Comparison of ENCODE assay signal across 8 cellular contexts in the genomic region with DNA sequence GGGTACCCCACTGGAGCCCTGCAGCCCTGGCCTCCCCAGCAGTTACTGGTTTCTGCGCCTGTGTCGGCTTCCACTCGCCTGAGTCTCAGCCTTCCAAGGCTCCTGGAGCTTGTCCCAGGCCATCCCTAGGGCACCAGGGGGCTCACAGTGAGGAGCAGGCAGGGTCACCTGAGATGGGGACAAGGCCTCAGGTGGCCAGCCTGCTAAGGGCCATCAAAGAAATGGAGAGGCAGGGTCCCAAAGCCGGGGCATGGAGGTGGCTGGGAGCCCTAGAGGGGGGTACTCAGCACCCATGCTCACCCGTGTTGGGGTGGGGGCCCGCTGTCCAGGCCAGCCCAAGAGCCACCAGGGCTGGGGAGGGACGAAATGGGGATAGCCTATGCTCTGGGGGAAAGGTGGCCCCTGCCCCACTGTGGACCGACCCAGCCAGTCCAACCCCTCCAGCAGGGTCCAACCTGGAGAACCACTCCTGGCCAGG. TPM values are rescaled to one million over a fixed set of nuclear protein-coding genes. Genes with fewer than 3 reads are reported as not detected.
A peak's percentile ranks its signal among the peaks of the same experiment; 100 is the strongest.
DNase-seq lines count a peak whose midpoint lies in the region; ATAC-seq and TF ChIP-seq lines count a peak whose summit lies in the region.

No MANE protein-coding gene starts in this region.

- ATAC-seq in psoas muscle = no peak
- no peak for ATAC-seq in GM18873 (IDR thresholded peaks at IDR 0.05; ENCODE audit: low FRiP score, unreplicated experiment)

- peak overlapping the region; percentile 60 for H3K4me2 ChIP-seq in SU-DHL-6 (ENCODE audit: low read depth, low read length, poor library complexity, severe bottlenecking)

- TF ChIP-seq CTCF in SU-DHL-6 (IDR thresholded peaks at IDR 0.05; ENCODE audit: insufficient read depth, low read length, poor library complexity, severe bottlenecking) = no peak
- TF ChIP-seq CTCF in fibroblast of pulmonary artery (IDR thresholded peaks at IDR 0.05; ENCODE audit: low read length, missing control alignments) = no peak
- TF ChIP-seq CTCF in psoas muscle (IDR thresholded peaks at IDR 0.05) = no peak

- H3K27ac ChIP-seq in SU-DHL-6 (ENCODE audit: low read depth, low read length) (peak overlapping the region; percentile 93), psoas muscle (no peak overlapping the region)

- peak overlapping the region; percentile 100 for H3K9ac ChIP-seq in SU-DHL-6 (ENCODE audit: low read length)

- H3K4me1 ChIP-seq in psoas muscle = peaks cover 23% of the 10 kb centered on the region

- peaks cover 24% of the 10 kb centered on the region for H3F3A ChIP-seq in SU-DHL-6 (ENCODE audit: insufficient read depth)

- H3K9me3 ChIP-seq in SU-DHL-6 (ENCODE audit: insufficient read depth, low read length) (no peaks in the 10 kb centered on the region), psoas muscle (no peaks in the 10 kb centered on the region)

- H3K27me3 ChIP-seq in SU-DHL-6 (ENCODE audit: low read length) (no peaks in the 10 kb centered on the region), psoas muscle (ENCODE audit: insufficient read depth in 3 of 3, low read length in 2 of 3) (no peaks in the 10 kb centered on the region)

- H3K4me3 ChIP-seq in GM08714 (ENCODE audit: low read length) (peak overlapping the region; percentile 78), SU-DHL-6 (ENCODE audit: insufficient read depth, low read length, poor library complexity, severe bottlenecking) (peak overlapping the region; percentile 99), fibroblast of pulmonary artery (replicated peaks; ENCODE audit: low read depth, low read length) (peak overlapping the region; percentile 72), psoas muscle (peak overlapping the region; percentile 87)

- no peaks in the 10 kb centered on the region; the same call in 1 of the 2 replicates for H4K20me1 ChIP-seq in SU-DHL-6 (ENCODE audit: low read depth, low read length)

- 0 out of 2 replicates have a peak, but pooled peaks cover 2% of the 10 kb centered on the region for H3K36me3 ChIP-seq in SU-DHL-6 (ENCODE audit: low read length)
- peaks cover 0 to 48% of the 10 kb centered on the region in 2 donors for H3K36me3 ChIP-seq in psoas muscle (ENCODE audit: insufficient read depth in 1 of 2, low read depth in 1 of 2)

- H3K79me2 ChIP-seq in SU-DHL-6 (ENCODE audit: insufficient read depth, low read length) = peaks cover 32% of the 10 kb centered on the region

- intact Hi-C loops in psoas muscle (cut with DNase I) = loop anchor here in 1 of 2 donors (2.0 kb wide), 1 partner anchor 30 kb away; no protein-coding TSS in a partner anchor

- no peaks in the 10 kb centered on the region for H3K9me2 ChIP-seq in SU-DHL-6 (replicated peaks; ENCODE audit: insufficient read depth, low read length)

- no peak for DNase-seq in fibroblast of pulmonary artery (ENCODE audit: low read depth)
- peak in 1 of 2 donors; percentile 50 for DNase-seq in psoas muscle
- DNase-seq in MV-4-11 (lab: John Stamatoyannopoulos, UW) = no peak
- no peak for DNase-seq in cerebellar cortex (ENCODE audit: low spot score)
- no peak for DNase-seq in cerebellar nuclear complex (lab: John Stamatoyannopoulos, UW)

- H2AFZ ChIP-seq in SU-DHL-6 (ENCODE audit: low read depth, low read length, severe bottlenecking) = no peak overlapping the region

- WGBS in psoas muscle, 3 donors = 64 to 70% (median 68%) methylated on average over 8 of the region's 8 CpGs

RNA-seq across cellular contexts. Expression of a gene that starts 1.3 kb away (rescaled TPM):
- total RNA-seq in psoas muscle = 10 to 100 TPM; 17.2 to 37.3 (median 23.4) TPM
- 10 to 100 TPM in 2 of 3 donors, 1 to 10 TPM in 1; 8.9 to 26.5 (median 12.0) TPM for polyA plus RNA-seq in psoas muscle

RNA-seq across cellular contexts. Expression of a gene that starts 31.1 kb away (rescaled TPM):
- 100 to 1,000 TPM in 3 of 4 donors, 10 to 100 TPM in 1; 72.6 to 136 (median 104) TPM for total RNA-seq in psoas muscle
- polyA plus RNA-seq in psoas muscle = 100 to 1,000 TPM; 117 to 170 (median 133) TPM

RNA-seq across cellular contexts. Expression of a gene that starts 45.0 kb away (rescaled TPM):
- total RNA-seq in psoas muscle = 100 to 1,000 TPM in 2 of 4 donors, 10 to 100 TPM in 2; 89.8 to 112 (median 97.7) TPM
- polyA plus RNA-seq in psoas muscle = 100 to 1,000 TPM in 2 of 3 donors, 10 to 100 TPM in 1; 87.1 to 114 (median 104) TPM

RNA-seq across cellular contexts. Expression of a gene that starts 45.1 kb away (rescaled TPM):
- 10 to 100 TPM; 27.1 to 37.3 (median 29.3) TPM for total RNA-seq in psoas muscle
- polyA plus RNA-seq in psoas muscle = 10 to 100 TPM; 31.0 to 40.7 (median 37.3) TPM

RNA-seq across cellular contexts. Expression of a gene that starts 59.3 kb away (rescaled TPM):
- 100 to 1,000 TPM; 111 to 216 (median 155) TPM for total RNA-seq in psoas muscle
- polyA plus RNA-seq in psoas muscle = 100 to 1,000 TPM; 117 to 158 (median 147) TPM
